ENCODE assay signal across 4 cellular contexts in genomic region chr7:143785415-143786182, GRCh38. TPM values are rescaled to one million over a fixed set of nuclear protein-coding genes. Genes with fewer than 3 reads are reported as not detected.
"Had no signal": no experiment of that assay in that cellular context is flagged by ENCODE, and none has a peak within 500 bp of the region (broad histone marks: within the 10 kb centered on the region; RNA-seq: fewer than 3 reads in every experiment).

No MANE protein-coding gene starts in this region.

RNA-seq across cellular contexts. Expression of gene CTAGE6, which starts 28.1 kb away (rescaled TPM):
- total RNA-seq: activated T-helper 1 cell treated with anti-CD3 and anti-CD28 coated beads, Interleukin-12 subunit alpha, Interleukin-12 subunit beta, Interleukin-2, Interleukin-4 antibody, amounts not matched to agents 30 ng/mL and 10 ng/mL and 1 ng/mL, durations not matched to agents 14 hours and 24 hours and 36 hours; ascending aorta; cardiac muscle cell; cardiac septum had no signal
- polyA plus RNA-seq: cardiac muscle cell had no signal
